In the genomic region with DNA sequence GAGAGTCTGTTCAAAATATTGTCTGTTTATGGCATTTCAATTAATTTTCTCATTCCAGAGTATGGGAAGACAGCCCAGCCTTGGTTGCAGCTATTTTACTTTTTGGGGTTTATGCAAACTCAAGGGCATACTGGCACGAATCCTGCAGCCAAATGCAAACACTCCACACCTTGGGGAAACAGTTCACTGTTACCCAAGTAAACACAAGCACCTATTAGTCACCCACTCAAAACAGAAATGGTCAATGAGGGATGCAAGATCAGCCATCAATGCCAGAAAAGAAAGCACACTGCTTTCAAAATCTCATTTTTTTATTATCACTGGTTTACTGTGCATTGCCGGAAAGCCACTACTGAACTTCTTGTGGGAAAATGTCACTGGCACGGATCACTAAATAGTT, we compare ENCODE assay signal across 11 cellular contexts.
A peak's percentile ranks its signal among the peaks of the same experiment; 100 is the strongest.
DNase-seq lines count a peak whose midpoint lies in the region; ATAC-seq and TF ChIP-seq lines count a peak whose summit lies in the region.
"Had no signal": no experiment of that assay in that cellular context is flagged by ENCODE, and none has a peak within 500 bp of the region (broad histone marks: within the 10 kb centered on the region; RNA-seq: fewer than 3 reads in every experiment).

No MANE protein-coding gene starts in this region.

- H3K36me3 ChIP-seq in IMR-90 (ENCODE audit: control insufficient read depth, insufficient read depth, low read length) (peaks cover 40% of the 10 kb centered on the region), thyroid gland (peaks cover 0 to 6% of the 10 kb centered on the region in 2 donors)
- H3K36me3 ChIP-seq: thoracic aorta had no signal

- in situ Hi-C loops in IMR-90 (cut with MboI; ENCODE audit: low sequenced_read_pairs) = loop anchor here (5.0 kb wide), 1 partner anchor 131 kb away; no protein-coding TSS in a partner anchor

- intact Hi-C loops in IMR-90 (cut with micrococcal nuclease) (no loop called here), thyroid gland (cut with DNase I) (no loop called here)

- CTCF ChIA-PET in IMR-90 (lab: Yijun Ruan, JAX) = interaction anchor here (0.7 to 1.1 kb wide), 2 partner anchors 467 to 609 kb away, joined by 3 to 4 read pairs; no protein-coding TSS in a partner anchor

- H3K14ac ChIP-seq in IMR-90 (replicated peaks; ENCODE audit: low read depth, low read length) = no peak overlapping the region

- H3K18ac ChIP-seq in IMR-90 (ENCODE audit: low read depth, low read length) = no peak overlapping the region

- ATAC-seq in IMR-90 (ENCODE audit: low read depth) = no peak
- ATAC-seq in GM21786 (IDR thresholded peaks at IDR 0.05; ENCODE audit: unreplicated experiment) = no peak

- H3K27ac ChIP-seq in IMR-90 (ENCODE audit: insufficient read depth, low read length) (no peak overlapping the region), thyroid gland (peak overlapping the region in 1 of 3 donors; percentile 31)
- H3K27ac ChIP-seq: thoracic aorta had no signal

- H3K9ac ChIP-seq in IMR-90 (ENCODE audit: low read depth, low read length) = 0 out of 2 replicates have a peak overlapping the region, but pooled peaks have one; percentile 13

- H4K5ac ChIP-seq in IMR-90 (ENCODE audit: low read depth, low read length) = no peak overlapping the region

- BruUV-seq in IMR-90 (replicated peaks; lab: Mats Ljungman, UMichigan) = no TSS peak

- no peak overlapping the region for H2BK15ac ChIP-seq in IMR-90 (ENCODE audit: low read depth, low read length)

- peaks cover 75% of the 10 kb centered on the region for H4K20me1 ChIP-seq in IMR-90 (ENCODE audit: insufficient read depth, low read length)

- peaks cover 26% of the 10 kb centered on the region for H3K4me1 ChIP-seq in IMR-90 (ENCODE audit: control insufficient read depth, insufficient read depth, low read length)
- H3K4me1 ChIP-seq in thyroid gland = peaks cover 16 to 36% of the 10 kb centered on the region in 2 donors

- DNase-seq in IMR-90 (no peak), NCI-H748 (lab: John Stamatoyannopoulos, UW; ENCODE audit: unreplicated experiment) (peak; percentile 86), foreskin fibroblast (peak in 1 of 2 donors; percentile 3), thyroid gland (peak; percentile 38 to 41), hepatic stellate cell (ENCODE audit: low spot score) (no peak), hippocampal formation (lab: John Stamatoyannopoulos, UW) (no peak)
- DNase-seq: caudate nucleus; H7; stimulated activated CD4-positive, alpha-beta T cell treated with anti-CD3 and anti-CD28 coated beads, Interleukin-4, amount 100 ng/mL, for 4 hours had no signal

- peak overlapping the region; percentile 29; the same call in 1 of the 2 replicates for H3K23ac ChIP-seq in IMR-90 (ENCODE audit: low read depth, low read length)

- TF ChIP-seq CTCF in IMR-90 (conservative IDR thresholded peaks at IDR 0.05; ENCODE audit: low read depth, low read length) = no peak
- TF ChIP-seq CTCF in foreskin fibroblast (IDR thresholded peaks at IDR 0.05; ENCODE audit: low read depth, low read length) = no peak
- no peak for TF ChIP-seq CTCF in thyroid gland (IDR thresholded peaks at IDR 0.05)

- H2BK5ac ChIP-seq in IMR-90 (ENCODE audit: low read depth, low read length, poor library complexity, severe bottlenecking) = peak overlapping the region; percentile 52

- H3K56ac ChIP-seq in IMR-90 (ENCODE audit: extremely low read depth, insufficient read depth, low read length) = peak overlapping the region; percentile 24; the same call in 1 of the 2 replicates

- H2AFZ ChIP-seq in IMR-90 (replicated peaks; ENCODE audit: low read length, poor library complexity) = no peak overlapping the region

- H3K79me1 ChIP-seq in IMR-90 (ENCODE audit: low read depth in 1 of 2, low read length in 2 of 2) = peaks cover 3 to 52% of the 10 kb centered on the region in 2 experiments; a peak in 3 of 4 replicates

- H3K4ac ChIP-seq in IMR-90 (ENCODE audit: low read depth, low read length) = no peak overlapping the region

- H4K8ac ChIP-seq in IMR-90 (ENCODE audit: low read depth in 2 of 2, low read length in 2 of 2) = no peak overlapping the region

- H3K4me3 ChIP-seq in IMR-90 (ENCODE audit: insufficient read depth, low read depth, low read length) (no peak overlapping the region), foreskin fibroblast (ENCODE audit: low read depth in 1 of 2, low read length in 2 of 2) (peak overlapping the region; percentile 11 to 34), thyroid gland (replicated peaks in 1 of 3) (no peak overlapping the region)
- H3K4me3 ChIP-seq: thoracic aorta had no signal

- peak overlapping the region; percentile 44; the same call in 1 of the 2 replicates for H3K4me2 ChIP-seq in IMR-90 (ENCODE audit: low read depth, low read length)

- dilution Hi-C loops in IMR-90 (cut with HindIII; ENCODE audit: low sequenced_read_pairs, unreplicated experiment) = no loop called here

- no peaks in the 10 kb centered on the region for H3K9me3 ChIP-seq in IMR-90 (ENCODE audit: control insufficient read depth, insufficient read depth, low read length)
- H3K9me3 ChIP-seq in thyroid gland = no peaks in the 10 kb centered on the region
- H3K9me3 ChIP-seq: thoracic aorta had no signal

- no peak overlapping the region for H2BK120ac ChIP-seq in IMR-90 (ENCODE audit: low read depth, low read length)

- no CpG with 5 or more reads among the region's 3 CpGs for WGBS in IMR-90 (ENCODE audit: extremely low coverage in 2 of 2, insufficient read length in 1 of 2), 2 experiments
- WGBS in thyroid gland, 2 donors = 67 to 74% methylated on average over 3 of the region's 3 CpGs

- H2BK20ac ChIP-seq in IMR-90 (ENCODE audit: low read depth, low read length) = no peak overlapping the region

- H2AK5ac ChIP-seq in IMR-90 (ENCODE audit: low read depth, low read length) = no peak overlapping the region

- H3K27me3 ChIP-seq in IMR-90 (ENCODE audit: control insufficient read depth, insufficient read depth, low read length) (no peaks in the 10 kb centered on the region), thyroid gland (peaks cover under 1% of the 10 kb centered on the region)

- no peak for TF ChIP-seq RAD21 in IMR-90 (IDR thresholded peaks at IDR 0.05; ENCODE audit: low read length)

- H4K91ac ChIP-seq in IMR-90 (ENCODE audit: insufficient read depth, low read depth, low read length) = peak overlapping the region; percentile 38; the same call in 1 of the 2 replicates

- H2AK9ac ChIP-seq in IMR-90 (replicated peaks; ENCODE audit: low read depth, low read length, poor library complexity) = no peak overlapping the region

- POLR2A ChIA-PET in IMR-90 (lab: Charles Lee; ENCODE audit: unreplicated experiment) = interaction anchor here (1.0 kb wide), 1 partner anchor 10 kb away, joined by 5 read pairs; no protein-coding TSS in a partner anchor

- peaks cover 33% of the 10 kb centered on the region for H3K9me1 ChIP-seq in IMR-90 (ENCODE audit: insufficient read depth, low read length)

- TF ChIP-seq POLR2A in IMR-90 (IDR thresholded peaks at IDR 0.05; ENCODE audit: low read depth, low read length) = 0 out of 2 replicates have a peak, but pooled peaks have one; percentile 4
- no peak for TF ChIP-seq POLR2A in thyroid gland (IDR thresholded peaks at IDR 0.05)

TF ChIP-seq in IMR-90, 13 proteins besides CTCF, POLR2A, EP300 and RAD21:
- no peak for TF ChIP-seq RCOR1 (IDR thresholded peaks at IDR 0.05; ENCODE audit: insufficient replicate concordance, low read length)
- TF ChIP-seq CEBPB (IDR thresholded peaks at IDR 0.05; ENCODE audit: low read depth, low read length) = no peak
- no peak for TF ChIP-seq MAZ (IDR thresholded peaks at IDR 0.05; ENCODE audit: borderline replicate concordance, low read depth, low read length)
- no peak for TF ChIP-seq RFX5 (IDR thresholded peaks at IDR 0.05; ENCODE audit: low read depth, low read length)
- TF ChIP-seq CHD1 (IDR thresholded peaks at IDR 0.05; ENCODE audit: low read depth, low read length) = no peak
- TF ChIP-seq, protein P1, sequence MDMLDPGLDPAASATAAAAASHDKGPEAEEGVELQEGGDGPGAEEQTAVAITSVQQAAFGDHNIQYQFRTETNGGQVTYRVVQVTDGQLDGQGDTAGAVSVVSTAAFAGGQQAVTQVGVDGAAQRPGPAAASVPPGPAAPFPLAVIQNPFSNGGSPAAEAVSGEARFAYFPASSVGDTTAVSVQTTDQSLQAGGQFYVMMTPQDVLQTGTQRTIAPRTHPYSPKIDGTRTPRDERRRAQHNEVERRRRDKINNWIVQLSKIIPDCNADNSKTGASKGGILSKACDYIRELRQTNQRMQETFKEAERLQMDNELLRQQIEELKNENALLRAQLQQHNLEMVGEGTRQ (IDR thresholded peaks at IDR 0.05; ENCODE audit: low read depth, low read length) = no peak
- TF ChIP-seq MAFK (IDR thresholded peaks at IDR 0.05; ENCODE audit: low read depth, low read length) = no peak
- TF ChIP-seq MXI1 (IDR thresholded peaks at IDR 0.05; ENCODE audit: borderline replicate concordance, low read depth, low read length) = no peak
- no peak for TF ChIP-seq BHLHE40 (IDR thresholded peaks at IDR 0.05; ENCODE audit: low read depth, low read length)
- no peak for TF ChIP-seq NFE2L2 (IDR thresholded peaks at IDR 0.05; ENCODE audit: low read depth, low read length)
- no peak for TF ChIP-seq FOS (IDR thresholded peaks at IDR 0.05; ENCODE audit: low read depth, low read length)

Comparison
In these comparisons a context has a peak if more than half of its experiments do, and no peak if none do; other contexts are left out.
1. DNase-seq: peak in NCI-H748 (single experiment) and thyroid gland (2 of 2); none in IMR-90 (single experiment), hepatic stellate cell (single experiment) and hippocampal formation (0 of 2).
2. H3K4me3 ChIP-seq: peak in foreskin fibroblast (2 of 2); none in IMR-90 (single experiment) and thyroid gland (0 of 3).